ENCODE assay signal across 9 cellular contexts in genomic region chr6:26536571-26537159, GRCh38. TPM values are rescaled to one million over a fixed set of nuclear protein-coding genes. Genes with fewer than 3 reads are reported as not detected.
A peak's percentile ranks its signal among the peaks of the same experiment; 100 is the strongest.
DNase-seq lines count a peak whose midpoint lies in the region; ATAC-seq and TF ChIP-seq lines count a peak whose summit lies in the region.
"Had no signal": no experiment of that assay in that cellular context is flagged by ENCODE, and none has a peak within 500 bp of the region (broad histone marks: within the 10 kb centered on the region; RNA-seq: fewer than 3 reads in every experiment).

No MANE protein-coding gene starts in this region.

- H3K4me3 ChIP-seq in MG63 (peak overlapping the region; percentile 69), epithelial cell of proximal tubule (ENCODE audit: low read depth, low read length) (peak overlapping the region; percentile 98)

- H3K27me3 ChIP-seq in MG63 = no peaks in the 10 kb centered on the region

- TF ChIP-seq CTCF in WTC11 (IDR thresholded peaks at IDR 0.05) (no peak), epithelial cell of proximal tubule (conservative IDR thresholded peaks at IDR 0.05; ENCODE audit: low read depth, low read length) (no peak), nephron progenitor cell (IDR thresholded peaks at IDR 0.05) (no peak)

- peak overlapping the region; percentile 99 for H3K27ac Mint-ChIP-seq in activated CD4-positive, alpha-beta T cell treated with anti-CD3 and anti-CD28 coated beads for 36 hours
- peak overlapping the region; percentile 73 for H3K27ac Mint-ChIP-seq in WTC11
- peak overlapping the region; percentile 98 for H3K27ac Mint-ChIP-seq in nephron progenitor cell

- intact Hi-C loops in activated CD4-positive, alpha-beta T cell treated with anti-CD3 and anti-CD28 coated beads for 36 hours (cut with DNase I, micrococcal nuclease) = loop anchor here (1.0 to 10.0 kb wide), 14 partner anchors 15 to 938 kb away; partner anchors contain the start of genes ABT1 (in 1 of the 2), BTN2A1 (in 1 of the 2), BTN3A2 (in 1 of the 2) and ZNF184 (in 1 of the 2)
- intact Hi-C loops in posterior vena cava (cut with DNase I) = loop anchor here in 1 of 2 donors (10.0 kb wide), 1 partner anchor 172 kb away; the partner anchor contains the start of gene BTN3A2

- POLR2A ChIA-PET in activated CD4-positive, alpha-beta T cell treated with anti-CD3 and anti-CD28 coated beads for 36 hours (lab: Charles Lee) = interaction anchor here (1.7 kb wide), 2 partner anchors 207 to 337 kb away, joined by 4 to 6 read pairs; a partner anchor contains a TSS
- POLR2A ChIA-PET in WTC11 (lab: Charles Lee) = interaction anchor here (0.9 to 2.0 kb wide), 3 partner anchors 15 to 62 kb away, joined by 3 to 6 read pairs (median 5); partner anchors contain the start of gene BTN1A1

- ATAC-seq in activated CD4-positive, alpha-beta T cell treated with anti-CD3 and anti-CD28 coated beads for 36 hours = peak; percentile 28
- peak; percentile 18 for ATAC-seq in WTC11

- no peaks in the 10 kb centered on the region for H3K27me3 Mint-ChIP-seq in activated CD4-positive, alpha-beta T cell treated with anti-CD3 and anti-CD28 coated beads for 36 hours
- H3K27me3 Mint-ChIP-seq in WTC11 (ENCODE audit: low read depth) (no peaks in the 10 kb centered on the region), nephron progenitor cell (ENCODE audit: low read depth, poor library complexity) (peaks cover 7% of the 10 kb centered on the region)

- CTCF ChIA-PET in activated CD4-positive, alpha-beta T cell treated with anti-CD3 and anti-CD28 coated beads for 36 hours (lab: Charles Lee) = interaction anchor here (0.5 to 3.0 kb wide), 7 partner anchors 9 to 300 kb away, joined by 3 to 15 read pairs (median 3); no protein-coding TSS in a partner anchor
- CTCF ChIA-PET in WTC11 (lab: Charles Lee) = interaction anchor here (0.7 to 3.8 kb wide), 9 partner anchors 15 to 304 kb away, joined by 3 to 19 read pairs (median 8); no protein-coding TSS in a partner anchor

- peaks cover 3% of the 10 kb centered on the region for H3K36me3 ChIP-seq in MG63

- no peaks in the 10 kb centered on the region for H3K9me3 Mint-ChIP-seq in activated CD4-positive, alpha-beta T cell treated with anti-CD3 and anti-CD28 coated beads for 36 hours (ENCODE audit: low read depth)
- no peaks in the 10 kb centered on the region for H3K9me3 Mint-ChIP-seq in WTC11
- H3K9me3 Mint-ChIP-seq in nephron progenitor cell = no peaks in the 10 kb centered on the region

- peak; percentile 71 for DNase-seq in activated CD4-positive, alpha-beta T cell treated with anti-CD3 and anti-CD28 coated beads for 36 hours
- no peak for DNase-seq in activated CD4-positive, alpha-beta T cell treated with anti-CD3 and anti-CD28 coated beads for 1 hour
- DNase-seq in MG63 (peak; percentile 49), WTC11 (ENCODE audit: low spot score) (no peak), epithelial cell of proximal tubule (ENCODE audit: low read depth) (no peak), nephron progenitor cell (no peak), posterior vena cava (ENCODE audit: low spot score) (no peak), COR-L47 (lab: John Stamatoyannopoulos, UW) (no peak)

- H3K4me3 Mint-ChIP-seq in activated CD4-positive, alpha-beta T cell treated with anti-CD3 and anti-CD28 coated beads for 36 hours = peak overlapping the region; percentile 89
- H3K4me3 Mint-ChIP-seq in WTC11 (peak overlapping the region; percentile 96), nephron progenitor cell (peak overlapping the region; percentile 90)

- H3K36me3 Mint-ChIP-seq in activated CD4-positive, alpha-beta T cell treated with anti-CD3 and anti-CD28 coated beads for 36 hours (ENCODE audit: low read depth) = peaks cover 22% of the 10 kb centered on the region
- H3K36me3 Mint-ChIP-seq in WTC11 (peaks cover 7% of the 10 kb centered on the region; the same call in 1 of the 2 replicates), nephron progenitor cell (ENCODE audit: low read depth) (peaks cover 16% of the 10 kb centered on the region)

- H3K9me3 ChIP-seq in MG63 = no peaks in the 10 kb centered on the region

- H3K4me1 Mint-ChIP-seq in activated CD4-positive, alpha-beta T cell treated with anti-CD3 and anti-CD28 coated beads for 36 hours = peaks cover 61% of the 10 kb centered on the region
- H3K4me1 Mint-ChIP-seq in WTC11 (peaks cover 42% of the 10 kb centered on the region), nephron progenitor cell (peaks cover 59% of the 10 kb centered on the region)

TF ChIP-seq in WTC11, 78 proteins besides CTCF, POLR2A, EP300 and RAD21 (continues in another document):
- TF ChIP-seq, protein P1, sequence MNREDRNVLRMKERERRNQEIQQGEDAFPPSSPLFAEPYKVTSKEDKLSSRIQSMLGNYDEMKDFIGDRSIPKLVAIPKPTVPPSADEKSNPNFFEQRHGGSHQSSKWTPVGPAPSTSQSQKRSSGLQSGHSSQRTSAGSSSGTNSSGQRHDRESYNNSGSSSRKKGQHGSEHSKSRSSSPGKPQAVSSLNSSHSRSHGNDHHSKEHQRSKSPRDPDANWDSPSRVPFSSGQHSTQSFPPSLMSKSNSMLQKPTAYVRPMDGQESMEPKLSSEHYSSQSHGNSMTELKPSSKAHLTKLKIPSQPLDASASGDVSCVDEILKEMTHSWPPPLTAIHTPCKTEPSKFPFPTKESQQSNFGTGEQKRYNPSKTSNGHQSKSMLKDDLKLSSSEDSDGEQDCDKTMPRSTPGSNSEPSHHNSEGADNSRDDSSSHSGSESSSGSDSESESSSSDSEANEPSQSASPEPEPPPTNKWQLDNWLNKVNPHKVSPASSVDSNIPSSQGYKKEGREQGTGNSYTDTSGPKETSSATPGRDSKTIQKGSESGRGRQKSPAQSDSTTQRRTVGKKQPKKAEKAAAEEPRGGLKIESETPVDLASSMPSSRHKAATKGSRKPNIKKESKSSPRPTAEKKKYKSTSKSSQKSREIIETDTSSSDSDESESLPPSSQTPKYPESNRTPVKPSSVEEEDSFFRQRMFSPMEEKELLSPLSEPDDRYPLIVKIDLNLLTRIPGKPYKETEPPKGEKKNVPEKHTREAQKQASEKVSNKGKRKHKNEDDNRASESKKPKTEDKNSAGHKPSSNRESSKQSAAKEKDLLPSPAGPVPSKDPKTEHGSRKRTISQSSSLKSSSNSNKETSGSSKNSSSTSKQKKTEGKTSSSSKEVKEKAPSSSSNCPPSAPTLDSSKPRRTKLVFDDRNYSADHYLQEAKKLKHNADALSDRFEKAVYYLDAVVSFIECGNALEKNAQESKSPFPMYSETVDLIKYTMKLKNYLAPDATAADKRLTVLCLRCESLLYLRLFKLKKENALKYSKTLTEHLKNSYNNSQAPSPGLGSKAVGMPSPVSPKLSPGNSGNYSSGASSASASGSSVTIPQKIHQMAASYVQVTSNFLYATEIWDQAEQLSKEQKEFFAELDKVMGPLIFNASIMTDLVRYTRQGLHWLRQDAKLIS (CRISPR knock-in tag; IDR thresholded peaks at IDR 0.05; ENCODE audit: borderline replicate concordance) = no peak
- TF ChIP-seq, protein P2, sequence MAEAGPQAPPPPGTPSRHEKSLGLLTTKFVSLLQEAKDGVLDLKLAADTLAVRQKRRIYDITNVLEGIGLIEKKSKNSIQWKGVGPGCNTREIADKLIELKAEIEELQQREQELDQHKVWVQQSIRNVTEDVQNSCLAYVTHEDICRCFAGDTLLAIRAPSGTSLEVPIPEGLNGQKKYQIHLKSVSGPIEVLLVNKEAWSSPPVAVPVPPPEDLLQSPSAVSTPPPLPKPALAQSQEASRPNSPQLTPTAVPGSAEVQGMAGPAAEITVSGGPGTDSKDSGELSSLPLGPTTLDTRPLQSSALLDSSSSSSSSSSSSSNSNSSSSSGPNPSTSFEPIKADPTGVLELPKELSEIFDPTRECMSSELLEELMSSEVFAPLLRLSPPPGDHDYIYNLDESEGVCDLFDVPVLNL (CRISPR knock-in tag; IDR thresholded peaks at IDR 0.05; ENCODE audit: borderline replicate concordance, low read depth) = no peak
- TF ChIP-seq ZSCAN18 (CRISPR knock-in tag; IDR thresholded peaks at IDR 0.05) (no peak), NR2C2 (CRISPR knock-in tag; IDR thresholded peaks at IDR 0.05) (no peak), ZNF396 (CRISPR knock-in tag; IDR thresholded peaks at IDR 0.05; ENCODE audit: borderline replicate concordance) (no peak), MLX (CRISPR knock-in tag; IDR thresholded peaks at IDR 0.05) (no peak)

RNA-seq across cellular contexts. Expression of gene HMGN4, which starts 1.5 kb away (rescaled TPM):
- total RNA-seq in activated CD4-positive, alpha-beta T cell treated with anti-CD3 and anti-CD28 coated beads for 36 hours = 10 to 100 TPM; 63.6 to 86.4 TPM
- 70.7 and 71.8 TPM in 2 replicates for total RNA-seq in MG63 (2014; rRNA removed; shearing (Covaris generic); ENCODE audit: low replicate concordance)
- total RNA-seq in WTC11 (2021) (57.1 to 67.4 TPM (median 57.6 TPM) in 3 replicates), epithelial cell of proximal tubule (60.4 and 94.7 TPM in 2 replicates), posterior vena cava (10 to 100 TPM; 54.2 to 62.0 TPM)

RNA-seq across cellular contexts. Expression of gene BTN1A1, which starts 36.6 kb away (rescaled TPM):
- total RNA-seq in activated CD4-positive, alpha-beta T cell treated with anti-CD3 and anti-CD28 coated beads for 36 hours = not detected
- not detected in 2 replicates for total RNA-seq in MG63 (2014; rRNA removed; shearing (Covaris generic); ENCODE audit: low replicate concordance)
- 0.14 to 0.15 TPM in 2 of 3 replicates, not detected in the other for total RNA-seq in WTC11 (2021)
- 0.14 TPM in 1 of 2 replicates, not detected in the other for total RNA-seq in epithelial cell of proximal tubule
- not detected for total RNA-seq in posterior vena cava
- total RNA-seq: glomerular endothelial cell had no signal

Comparison
In these comparisons a context has a peak if more than half of its experiments do, and no peak if none do; other contexts are left out.
1. DNase-seq: peak in activated CD4-positive, alpha-beta T cell treated with anti-CD3 and anti-CD28 coated beads for 36 hours (single experiment) and MG63 (single experiment); none in activated CD4-positive, alpha-beta T cell treated with anti-CD3 and anti-CD28 coated beads for 1 hour (single experiment), WTC11 (single experiment), epithelial cell of proximal tubule (single experiment), nephron progenitor cell (single experiment), posterior vena cava (single experiment) and COR-L47 (single experiment).
2. Peak in every context shown above with its lines, with median percentiles within 50 percentile points of each other: H3K27ac Mint-ChIP-seq and H3K4me3 Mint-ChIP-seq.